ENCODE assay signal across 25 cellular contexts in genomic region chr10:6589287-6590094, GRCh38. TPM values are rescaled to one million over a fixed set of nuclear protein-coding genes. Genes with fewer than 3 reads are reported as not detected.
A peak's percentile ranks its signal among the peaks of the same experiment; 100 is the strongest.
DNase-seq lines count a peak whose midpoint lies in the region; ATAC-seq lines count a peak whose summit lies in the region.
"Had no signal": no experiment of that assay in that cellular context is flagged by ENCODE, and none has a peak within 500 bp of the region (broad histone marks: within the 10 kb centered on the region; RNA-seq: fewer than 3 reads in every experiment).

No MANE protein-coding gene starts in this region.

- no peaks in the 10 kb centered on the region for H3K9me3 ChIP-seq in CD4-positive, alpha-beta memory T cell (ENCODE audit: control insufficient read depth in 1 of 2, low read length in 2 of 2)
- H3K9me3 ChIP-seq: left ventricle myocardium inferior, prostate gland, vagina had no signal

- DNase-seq in activated CD4-positive, alpha-beta T cell treated with anti-CD3 and anti-CD28 coated beads, Interleukin-2, amount 10 ng/mL, durations not matched to agents 7 days and 5 days: no peak
- DNase-seq in activated CD4-positive, alpha-beta T cell treated with anti-CD3 and anti-CD28 coated beads, Interleukin-2, amount 50 U/mL, for 48 hours: no peak
- DNase-seq in CD4-positive, alpha-beta memory T cell: no peak
- DNase-seq in activated naive CD4-positive, alpha-beta T cell treated with anti-CD3 and anti-CD28 coated beads, Interleukin-2, amount 50 U/mL, for 72 hours (ENCODE audit: low spot score in 2 of 2): no peak
- DNase-seq in naive thymus-derived CD8-positive, alpha-beta T cell: peak in 1 of 10 donors; percentile 21
- DNase-seq in 8988T: no peak
- no peak for DNase-seq in T-helper 9 cell
- DNase-seq: activated CD4-positive, alpha-beta T cell treated with anti-CD3 and anti-CD28 coated beads for 48 hours; central memory CD4-positive, alpha-beta T cell; COR-L47; dermis blood vessel endothelial cell; DMS53; hypothalamus; left ventricle myocardium inferior; MV-4-11; NCI-H446; NCI-H774; nucleus accumbens; stimulated activated CD4-positive, alpha-beta T cell treated with anti-CD3 and anti-CD28 coated beads, Interleukin-15, amount 100 ng/mL, for 24 hours; stimulated activated naive CD4-positive, alpha-beta T cell treated with Interleukin-2 at 50 U/mL for 16 hours had no signal

- H3K27me3 Mint-ChIP-seq in activated CD4-positive, alpha-beta T cell treated with anti-CD3 and anti-CD28 coated beads, Interleukin-2, amount 10 ng/mL, durations not matched to agents 7 days and 5 days: no peaks in the 10 kb centered on the region
- no peaks in the 10 kb centered on the region for H3K27me3 Mint-ChIP-seq in CD4-positive, alpha-beta memory T cell
- no peaks in the 10 kb centered on the region for H3K27me3 Mint-ChIP-seq in naive thymus-derived CD8-positive, alpha-beta T cell

- peaks cover 93% of the 10 kb centered on the region for H3K4me1 ChIP-seq in CD4-positive, alpha-beta memory T cell (ENCODE audit: insufficient read depth, low read length)
- H3K4me1 ChIP-seq: left ventricle myocardium inferior, prostate gland, vagina had no signal

- peak overlapping the region in 1 of 2 donors; percentile 3 for H3K4me3 ChIP-seq in CD4-positive, alpha-beta memory T cell (ENCODE audit: low read length in 2 of 2)
- H3K4me3 ChIP-seq: left ventricle myocardium inferior, prostate gland, vagina had no signal

- intact Hi-C loops in CD4-positive, alpha-beta memory T cell (cut with micrococcal nuclease): no loop called here

- peaks cover 94% of the 10 kb centered on the region for H3K4me1 Mint-ChIP-seq in activated CD4-positive, alpha-beta T cell treated with anti-CD3 and anti-CD28 coated beads, Interleukin-2, amount 10 ng/mL, durations not matched to agents 7 days and 5 days
- peaks cover 69 to 99% (median 88%) of the 10 kb centered on the region in 4 donors for H3K4me1 Mint-ChIP-seq in CD4-positive, alpha-beta memory T cell
- peaks cover 37 to 95% (median 86%) of the 10 kb centered on the region in 4 donors for H3K4me1 Mint-ChIP-seq in naive thymus-derived CD8-positive, alpha-beta T cell

- H3K36me3 ChIP-seq in CD4-positive, alpha-beta memory T cell (ENCODE audit: insufficient read depth, low read length): peaks cover 21% of the 10 kb centered on the region
- H3K36me3 ChIP-seq: left ventricle myocardium inferior, prostate gland, vagina had no signal

- CTCF ChIA-PET in activated CD4-positive, alpha-beta T cell treated with anti-CD3 and anti-CD28 coated beads, Interleukin-2, amount 10 ng/mL, durations not matched to agents 7 days and 5 days (lab: Charles Lee): interaction anchor here (0.9 to 1.6 kb wide), 4 partner anchors 9 to 116 kb away, joined by 3 to 5 read pairs (median 3); no protein-coding TSS in a partner anchor
- CTCF ChIA-PET in CD4-positive, alpha-beta memory T cell (lab: Charles Lee; ENCODE audit: partially characterized antibody): interaction anchor here (0.7 to 6.1 kb wide), 3 partner anchors 9 to 144 kb away, joined by 5 to 31 read pairs (median 5); partner anchors contain the start of gene PRKCQ

- peaks cover 8% of the 10 kb centered on the region for H3K9me3 Mint-ChIP-seq in activated CD4-positive, alpha-beta T cell treated with anti-CD3 and anti-CD28 coated beads, Interleukin-2, amount 10 ng/mL, durations not matched to agents 7 days and 5 days
- H3K9me3 Mint-ChIP-seq in CD4-positive, alpha-beta memory T cell: no peaks in the 10 kb centered on the region
- H3K9me3 Mint-ChIP-seq in activated naive CD4-positive, alpha-beta T cell treated with anti-CD3 and anti-CD28 coated beads, Interleukin-2, amount 50 U/mL, for 72 hours: no peaks in the 10 kb centered on the region
- H3K9me3 Mint-ChIP-seq in naive thymus-derived CD8-positive, alpha-beta T cell: no peaks in the 10 kb centered on the region

- no peak overlapping the region for H3K4me3 Mint-ChIP-seq in activated CD4-positive, alpha-beta T cell treated with anti-CD3 and anti-CD28 coated beads, Interleukin-2, amount 10 ng/mL, durations not matched to agents 7 days and 5 days
- peak overlapping the region in 7 of 8 donors; percentile 4 to 80 (median 62) for H3K4me3 Mint-ChIP-seq in CD4-positive, alpha-beta memory T cell
- H3K4me3 Mint-ChIP-seq in naive thymus-derived CD8-positive, alpha-beta T cell: peak overlapping the region; percentile 12 to 90 (median 78)

- POLR2A ChIA-PET in activated CD4-positive, alpha-beta T cell treated with anti-CD3 and anti-CD28 coated beads, Interleukin-2, amount 10 ng/mL, durations not matched to agents 7 days and 5 days (lab: Charles Lee): no interaction called here
- POLR2A ChIA-PET in CD4-positive, alpha-beta memory T cell (lab: Charles Lee; ENCODE audit: partially characterized antibody): interaction anchor here (0.6 to 17.1 kb wide), 8 partner anchors 9 to 116 kb away, joined by 3 to 355 read pairs (median 6); partner anchors contain the start of gene PRKCQ
- POLR2A ChIA-PET in naive thymus-derived CD8-positive, alpha-beta T cell (lab: Charles Lee): interaction anchor here (0.9 to 4.3 kb wide), 6 partner anchors 8 to 59 kb away, joined by 3 to 26 read pairs (median 4); partner anchors contain the start of gene PRKCQ

- peak overlapping the region; percentile 17 for H3K27ac ChIP-seq in CD4-positive, alpha-beta memory T cell (ENCODE audit: low read depth, low read length)
- H3K27ac ChIP-seq: left ventricle myocardium inferior, prostate gland, vagina had no signal

- no peak for ATAC-seq in activated naive CD4-positive, alpha-beta T cell treated with anti-CD3 and anti-CD28 coated beads, Interleukin-2, amount 50 U/mL, for 72 hours
- ATAC-seq in naive thymus-derived CD8-positive, alpha-beta T cell: peak in 1 of 2 donors; percentile 14
- no peak for ATAC-seq in GM18873 (IDR thresholded peaks at IDR 0.05; ENCODE audit: low FRiP score, unreplicated experiment)

- peak overlapping the region; percentile 68 for H3K27ac Mint-ChIP-seq in activated CD4-positive, alpha-beta T cell treated with anti-CD3 and anti-CD28 coated beads, Interleukin-2, amount 10 ng/mL, durations not matched to agents 7 days and 5 days
- H3K27ac Mint-ChIP-seq in CD4-positive, alpha-beta memory T cell: peak overlapping the region; percentile 88 to 97 (median 93)
- H3K27ac Mint-ChIP-seq in activated naive CD4-positive, alpha-beta T cell treated with anti-CD3 and anti-CD28 coated beads, Interleukin-2, amount 50 U/mL, for 72 hours: peak overlapping the region; percentile 90 to 95
- peak overlapping the region; percentile 96 to 99 (median 98) for H3K27ac Mint-ChIP-seq in naive thymus-derived CD8-positive, alpha-beta T cell

- H3K36me3 Mint-ChIP-seq in activated CD4-positive, alpha-beta T cell treated with anti-CD3 and anti-CD28 coated beads, Interleukin-2, amount 10 ng/mL, durations not matched to agents 7 days and 5 days (ENCODE audit: low read depth): peaks cover 86% of the 10 kb centered on the region
- H3K36me3 Mint-ChIP-seq in CD4-positive, alpha-beta memory T cell: peaks cover 68 to 72% of the 10 kb centered on the region in 2 donors
- peaks cover 37 to 61% of the 10 kb centered on the region in 2 donors for H3K36me3 Mint-ChIP-seq in activated naive CD4-positive, alpha-beta T cell treated with anti-CD3 and anti-CD28 coated beads, Interleukin-2, amount 50 U/mL, for 72 hours
- peaks cover 19 to 54% (median 49%) of the 10 kb centered on the region in 3 donors for H3K36me3 Mint-ChIP-seq in naive thymus-derived CD8-positive, alpha-beta T cell

- H3K27me3 ChIP-seq in CD4-positive, alpha-beta memory T cell (ENCODE audit: insufficient read depth, low read length): no peaks in the 10 kb centered on the region
- H3K27me3 ChIP-seq: vagina had no signal

RNA-seq across cellular contexts. Expression of gene PRKCQ, which starts 9.4 kb away (rescaled TPM):
- total RNA-seq in activated CD4-positive, alpha-beta T cell treated with anti-CD3 and anti-CD28 coated beads, Interleukin-2, amount 10 ng/mL, durations not matched to agents 7 days and 5 days: 10 to 100 TPM; 62.6 to 69.5 TPM
- 10 to 100 TPM; 70.5 to 71.5 TPM for total RNA-seq in CD4-positive, alpha-beta memory T cell
- 10 to 100 TPM; 45.0 to 77.1 TPM for polyA plus RNA-seq in CD4-positive, alpha-beta memory T cell
- 10 to 100 TPM; 27.5 to 48.4 TPM for total RNA-seq in activated naive CD4-positive, alpha-beta T cell treated with anti-CD3 and anti-CD28 coated beads, Interleukin-2, amount 50 U/mL, for 72 hours
- total RNA-seq in naive thymus-derived CD8-positive, alpha-beta T cell: 10 to 100 TPM; 59.3 to 60.0 TPM
- polyA plus RNA-seq in naive thymus-derived CD8-positive, alpha-beta T cell: 10 to 100 TPM; 30.9 to 51.6 (median 37.6) TPM
- total RNA-seq: A673, LHCN-M2 had no signal
